ENCODE assay signal across 1 cellular context in genomic region chr11:67663515-67664212, GRCh38.
TF ChIP-seq lines count a peak whose summit lies in the region.

No MANE protein-coding gene starts in this region.

TF ChIP-seq in K562, 482 proteins besides CTCF, POLR2A, EP300 and RAD21:
- no peak for TF ChIP-seq ZNF583 (CRISPR knock-in tag; IDR thresholded peaks at IDR 0.05)
- TF ChIP-seq SMARCC2 (IDR thresholded peaks at IDR 0.05; ENCODE audit: low read depth) = no peak
- TF ChIP-seq ZNF639 (CRISPR knock-in tag; conservative IDR thresholded peaks at IDR 0.05 in 1 of 2, IDR thresholded peaks at IDR 0.05 in 1 of 2) = no peak
- no peak for TF ChIP-seq ZC3H4 (CRISPR knock-in tag; IDR thresholded peaks at IDR 0.05; ENCODE audit: borderline replicate concordance)
- TF ChIP-seq, protein P1, sequence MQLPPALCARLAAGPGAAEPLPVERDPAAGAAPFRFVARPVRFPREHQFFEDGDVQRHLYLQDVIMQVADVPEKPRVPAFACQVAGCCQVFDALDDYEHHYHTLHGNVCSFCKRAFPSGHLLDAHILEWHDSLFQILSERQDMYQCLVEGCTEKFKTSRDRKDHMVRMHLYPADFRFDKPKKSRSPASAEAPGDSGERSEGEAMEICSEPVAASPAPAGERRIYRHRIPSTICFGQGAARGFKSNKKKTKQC (CRISPR knock-in tag; IDR thresholded peaks at IDR 0.05) = no peak
- no peak for TF ChIP-seq FOXK1 (CRISPR knock-in tag; IDR thresholded peaks at IDR 0.05; ENCODE audit: borderline replicate concordance)
- no peak for TF ChIP-seq BCL6 (CRISPR knock-in tag; IDR thresholded peaks at IDR 0.05)
